ENCODE assay signal across 1 cellular context in genomic region chr2:137693521-137693920, GRCh38.
TF ChIP-seq lines count a peak whose summit lies in the region.

No MANE protein-coding gene starts in this region.

TF ChIP-seq in H1, 55 proteins besides CTCF, POLR2A, EP300 and RAD21 (continued from another document):
- TF ChIP-seq EGR1 (IDR thresholded peaks at IDR 0.05; ENCODE audit: borderline replicate concordance, low read depth, low read length) (no peak), SIRT6 (IDR thresholded peaks at IDR 0.05; ENCODE audit: low read length) (no peak), RFX5 (IDR thresholded peaks at IDR 0.05; ENCODE audit: borderline replicate concordance, low read depth, low read length) (no peak), YY1 (IDR thresholded peaks at IDR 0.05; ENCODE audit: low read depth, low read length) (no peak), SIN3A (conservative IDR thresholded peaks at IDR 0.05 in 1 of 2, IDR thresholded peaks at IDR 0.05 in 1 of 2; ENCODE audit: low read depth in 1 of 2, low read length in 2 of 2) (no peak), TCF12 (IDR thresholded peaks at IDR 0.05; ENCODE audit: low read depth, low read length) (no peak)
